In the genomic region with DNA sequence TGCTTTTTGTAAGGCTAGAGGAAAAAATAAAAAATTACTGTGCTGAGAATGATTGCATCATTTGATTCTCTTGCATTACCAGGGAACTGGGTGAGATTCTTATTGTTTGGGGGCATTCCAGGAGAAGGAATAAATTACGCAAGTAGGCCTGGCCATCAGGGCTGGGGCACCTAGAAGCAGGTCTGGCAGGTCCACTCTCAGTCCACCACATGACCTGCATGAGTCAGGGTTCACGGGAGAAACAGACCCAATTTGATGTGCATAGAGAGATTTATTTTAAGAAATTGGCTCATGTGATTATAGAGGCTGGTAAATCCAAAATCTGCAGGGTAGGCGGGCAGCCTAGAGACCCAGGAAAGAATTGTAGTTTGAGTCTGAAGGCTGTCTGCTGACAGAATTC, we compare ENCODE assay signal across 22 cellular contexts. TPM values are rescaled to one million over a fixed set of nuclear protein-coding genes. Genes with fewer than 3 reads are reported as not detected.
A peak's percentile ranks its signal among the peaks of the same experiment; 100 is the strongest.
DNase-seq lines count a peak whose midpoint lies in the region; ATAC-seq, FAIRE-seq and TF ChIP-seq lines count a peak whose summit lies in the region.
"Had no signal": no experiment of that assay in that cellular context is flagged by ENCODE, and none has a peak within 500 bp of the region (broad histone marks: within the 10 kb centered on the region; RNA-seq: fewer than 3 reads in every experiment).

No MANE protein-coding gene starts in this region.

- POLR2A ChIA-PET in MCF 10A (lab: Yijun Ruan, JAX): no interaction called here
- POLR2A ChIA-PET in PC-3 (lab: Charles Lee; ENCODE audit: unreplicated experiment): no interaction called here
- POLR2A ChIA-PET in H1 (lab: Charles Lee; ENCODE audit: partially characterized antibody): no interaction called here

- no peak overlapping the region for H2BK5ac ChIP-seq in H1 (ENCODE audit: low read depth, low read length)

- CTCF ChIA-PET in MCF 10A (lab: Yijun Ruan, JAX) (interaction anchor here (0.6 kb wide), 1 partner anchor 139 kb away, joined by 3 read pairs; no protein-coding TSS in a partner anchor), PC-3 (lab: Charles Lee) (no interaction called here), H1 (lab: Charles Lee; ENCODE audit: partially characterized antibody) (interaction anchor here (0.9 kb wide), 1 partner anchor 31 kb away, joined by 3 read pairs; no protein-coding TSS in a partner anchor)

- no peak overlapping the region for H3K14ac ChIP-seq in H1 (ENCODE audit: insufficient read length)

- TF ChIP-seq POLR2A in breast epithelium (IDR thresholded peaks at IDR 0.05) (no peak), H1 (IDR thresholded peaks at IDR 0.05; ENCODE audit: control extremely low read depth in 1 of 2, low read depth in 2 of 2, low read length in 2 of 2) (no peak)

- no peak overlapping the region for H3K27ac Mint-ChIP-seq in MCF 10A (ENCODE audit: low read depth, unreplicated experiment)
- H3K27ac Mint-ChIP-seq: CD8-positive, alpha-beta T cell had no signal

- H3K4me2 ChIP-seq in PC-3 (ENCODE audit: low read length) (no peak overlapping the region), H1 (ENCODE audit: insufficient read depth in 1 of 2, low read depth in 2 of 2, low read length in 2 of 2) (no peak overlapping the region)
- H3K4me2 ChIP-seq: A549, BLaER1 had no signal

- no peak overlapping the region for H2BK12ac ChIP-seq in H1 (ENCODE audit: low read depth, low read length)

- no peak overlapping the region for H3K23ac ChIP-seq in H1 (ENCODE audit: insufficient read length)

- no peaks in the 10 kb centered on the region for H3K36me3 ChIP-seq in breast epithelium
- H3K36me3 ChIP-seq in PC-3 (ENCODE audit: low read depth, low read length): peaks cover 3% of the 10 kb centered on the region; the same call in 1 of the 2 replicates
- no peaks in the 10 kb centered on the region for H3K36me3 ChIP-seq in H1 (ENCODE audit: control insufficient read depth in 2 of 4, insufficient read depth in 4 of 4, low read length in 3 of 4)
- no peaks in the 10 kb centered on the region for H3K36me3 ChIP-seq in BE2C
- H3K36me3 ChIP-seq: BLaER1 had no signal

- no peaks in the 10 kb centered on the region for H3K9me2 ChIP-seq in PC-3 (replicated peaks; ENCODE audit: low read length)

- H3F3A ChIP-seq in PC-3 (ENCODE audit: low read length, unreplicated experiment): no peaks in the 10 kb centered on the region

- H2AFZ ChIP-seq in PC-3 (ENCODE audit: low read length) (no peak overlapping the region), H1 (ENCODE audit: low read length) (no peak overlapping the region)

- BruUV-seq in MCF 10A (replicated peaks; lab: Mats Ljungman, UMichigan) (no TSS peak), PC-3 (replicated peaks; lab: Mats Ljungman, UMichigan) (no TSS peak)

- no peak overlapping the region for H4K5ac ChIP-seq in H1 (ENCODE audit: insufficient read length, low read depth, low read length)

- 83% methylated on average over 3 of the region's 3 CpGs; no CpG with 5 or more reads in 1 of the 2 experiments for WGBS in H1 (ENCODE audit: extremely low coverage in 1 of 2, insufficient coverage in 1 of 2, insufficient read length in 1 of 2, insufficient replicate concordance in 2 of 2, low coverage in 1 of 2, low lambda C conversion rate in 2 of 2, missing lambda C conversion rate in 1 of 2), 2 experiments

- H3K27ac ChIP-seq in breast epithelium (no peak overlapping the region), PC-3 (ENCODE audit: low read length) (no peak overlapping the region), H1 (ENCODE audit: low read depth, low read length) (no peak overlapping the region)
- H3K27ac ChIP-seq: A549, BLaER1, C4-2B had no signal

- no peaks in the 10 kb centered on the region for H3K79me1 ChIP-seq in H1 (ENCODE audit: low read depth, low read length)

- H3K9ac ChIP-seq in PC-3 (ENCODE audit: low read length) (no peak overlapping the region), H1 (replicated peaks in 1 of 4; ENCODE audit: extremely low read depth in 1 of 4, low read depth in 3 of 4, low read length in 3 of 4) (no peak overlapping the region)
- H3K9ac ChIP-seq: BLaER1 had no signal

- TF ChIP-seq EP300 in H1 (IDR thresholded peaks at IDR 0.05; ENCODE audit: borderline replicate concordance in 1 of 2, low read depth in 2 of 2, low read length in 2 of 2): no peak

- H3K9me3 ChIP-seq in breast epithelium: no peaks in the 10 kb centered on the region
- no peaks in the 10 kb centered on the region for H3K9me3 ChIP-seq in PC-3 (ENCODE audit: low read length)
- no peaks in the 10 kb centered on the region for H3K9me3 ChIP-seq in H1 (ENCODE audit: insufficient read depth in 2 of 2, low read depth in 1 of 2, low read length in 1 of 2)
- H3K9me3 ChIP-seq in BE2C: no peaks in the 10 kb centered on the region
- H3K9me3 ChIP-seq: A549, BLaER1, Caco-2 had no signal

- H3K4me1 ChIP-seq in breast epithelium (no peaks in the 10 kb centered on the region), PC-3 (ENCODE audit: insufficient read depth, low read length) (no peaks in the 10 kb centered on the region), H1 (replicated peaks in 1 of 4; ENCODE audit: control insufficient read depth in 3 of 4, insufficient read depth in 4 of 4, low read length in 3 of 4) (no peaks in the 10 kb centered on the region), BE2C (no peaks in the 10 kb centered on the region)
- H3K4me1 ChIP-seq: A549, BLaER1, Caco-2 had no signal

- H3K4me3 ChIP-seq in breast epithelium (no peak overlapping the region), PC-3 (ENCODE audit: low read length) (no peak overlapping the region), H1 (ENCODE audit: extremely low read depth in 1 of 4, insufficient read depth in 2 of 4, low read depth in 3 of 4, low read length in 4 of 4) (no peak overlapping the region), retinal pigment epithelial cell (ENCODE audit: low read length) (no peak overlapping the region), BE2C (ENCODE audit: low read depth, low read length) (no peak overlapping the region)
- H3K4me3 ChIP-seq: A549, BLaER1 had no signal

- no peak overlapping the region for H4K8ac ChIP-seq in H1 (ENCODE audit: extremely low read depth, insufficient read depth, low read length)

- no peak for TF ChIP-seq RAD21 in H1 (IDR thresholded peaks at IDR 0.05 in 1 of 2, conservative IDR thresholded peaks at IDR 0.05 in 1 of 2; ENCODE audit: low read depth in 2 of 2, low read length in 2 of 2)

- no peak overlapping the region for H3K56ac ChIP-seq in H1 (replicated peaks; ENCODE audit: insufficient read length, low read depth, low read length)

- H2BK120ac ChIP-seq in H1 (replicated peaks; ENCODE audit: low read depth, low read length): no peak overlapping the region

- no peaks in the 10 kb centered on the region for H3K27me3 ChIP-seq in breast epithelium
- H3K27me3 ChIP-seq in PC-3 (ENCODE audit: low read length): peaks cover 6% of the 10 kb centered on the region; the same call in 1 of the 2 replicates
- peaks cover 0 to 1% (median 0%) of the 10 kb centered on the region in 4 experiments; a peak in 1 of 7 replicates for H3K27me3 ChIP-seq in H1 (replicated peaks in 1 of 4; ENCODE audit: control insufficient read depth in 3 of 4, extremely low read depth in 1 of 4, insufficient read depth in 3 of 4, low read length in 3 of 4)
- no peaks in the 10 kb centered on the region for H3K27me3 ChIP-seq in BE2C
- H3K27me3 ChIP-seq: BLaER1 had no signal

- H3K27me3 Mint-ChIP-seq in MCF 10A (ENCODE audit: insufficient read depth, unreplicated experiment): no peaks in the 10 kb centered on the region

- no peaks in the 10 kb centered on the region for H3K36me3 Mint-ChIP-seq in MCF 10A (ENCODE audit: insufficient read depth, unreplicated experiment)
- H3K36me3 Mint-ChIP-seq: CD4-positive, CD25-positive, alpha-beta regulatory T cell; CD8-positive, alpha-beta T cell had no signal

- ATAC-seq in PC-3 (no peak), HG03159 (IDR thresholded peaks at IDR 0.05; ENCODE audit: unreplicated experiment) (no peak)
- ATAC-seq: A549; CD8-positive, alpha-beta T cell; HCT116 had no signal

- no peaks in the 10 kb centered on the region for H3K9me3 Mint-ChIP-seq in MCF 10A (ENCODE audit: unreplicated experiment)
- H3K9me3 Mint-ChIP-seq: CD8-positive, alpha-beta T cell had no signal

- no peak overlapping the region for H4K91ac ChIP-seq in H1 (replicated peaks; ENCODE audit: insufficient read length, low read length)

- TF ChIP-seq CTCF in MCF 10A (IDR thresholded peaks at IDR 0.05; ENCODE audit: unreplicated experiment): no peak
- TF ChIP-seq CTCF in breast epithelium (IDR thresholded peaks at IDR 0.05): no peak
- no peak for TF ChIP-seq CTCF in PC-3 (conservative IDR thresholded peaks at IDR 0.05; ENCODE audit: low read depth, low read length)
- no peak for TF ChIP-seq CTCF in H1 (IDR thresholded peaks at IDR 0.05; ENCODE audit: control extremely low read depth in 1 of 3, insufficient read depth in 1 of 3, low read depth in 1 of 3, low read length in 3 of 3)
- no peak for TF ChIP-seq CTCF in retinal pigment epithelial cell (conservative IDR thresholded peaks at IDR 0.05; ENCODE audit: low read depth, low read length)
- no peak for TF ChIP-seq CTCF in BE2C (IDR thresholded peaks at IDR 0.05; ENCODE audit: low read depth, low read length)

- H2BK20ac ChIP-seq in H1 (ENCODE audit: low read length): no peak overlapping the region

- H3K4me3 Mint-ChIP-seq in MCF 10A (ENCODE audit: unreplicated experiment): no peak overlapping the region
- H3K4me3 Mint-ChIP-seq: CD4-positive, CD25-positive, alpha-beta regulatory T cell; CD8-positive, alpha-beta T cell had no signal

- H3K79me2 ChIP-seq in PC-3 (ENCODE audit: low read length) (no peaks in the 10 kb centered on the region), H1 (ENCODE audit: control insufficient read depth in 1 of 2, insufficient read depth in 2 of 2, low read length in 2 of 2) (no peaks in the 10 kb centered on the region)

- no peak for FAIRE-seq in H1 (lab: Jason Lieb, UNC)
- FAIRE-seq: A549, G401.6, GM12892 had no signal

- intact Hi-C loops in MCF 10A (cut with micrococcal nuclease) (no loop called here), breast epithelium (cut with DNase I; ENCODE audit: low total_unique reads) (no loop called here), PC-3 (cut with micrococcal nuclease) (no loop called here)

- no peaks in the 10 kb centered on the region for H3K4me1 Mint-ChIP-seq in MCF 10A (ENCODE audit: insufficient read depth, unreplicated experiment)
- H3K4me1 Mint-ChIP-seq: CD4-positive, CD25-positive, alpha-beta regulatory T cell had no signal

- H4K20me1 ChIP-seq in PC-3 (ENCODE audit: low read length) (no peaks in the 10 kb centered on the region), H1 (replicated peaks in 1 of 2; ENCODE audit: control insufficient read depth in 1 of 2, insufficient read depth in 2 of 2, low read length in 2 of 2) (no peaks in the 10 kb centered on the region)
- H4K20me1 ChIP-seq: BLaER1 had no signal

- no peak overlapping the region for H3K4ac ChIP-seq in H1 (replicated peaks; ENCODE audit: insufficient read length, low read depth, low read length)

- DNase-seq in MCF 10A (ENCODE audit: unreplicated experiment): peak; percentile 6
- DNase-seq in breast epithelium (ENCODE audit: low spot score in 2 of 2): no peak
- DNase-seq in PC-3: peak; percentile 29
- DNase-seq in H1 (ENCODE audit: low read depth in 1 of 2, low spot score in 2 of 2): no peak
- DNase-seq in retinal pigment epithelial cell (ENCODE audit: low read depth): peak; percentile 2
- no peak for DNase-seq in BE2C
- DNase-seq: 8988T; ACHN; AML-193; Caco-2; CD4-positive, CD25-positive, alpha-beta regulatory T cell; CD8-positive, alpha-beta T cell; DND-41; GOT3; H7 had no signal

- H3K18ac ChIP-seq in H1 (ENCODE audit: extremely low read depth, low read length): no peak overlapping the region

- no peaks in the 10 kb centered on the region for H3K23me2 ChIP-seq in H1 (ENCODE audit: low read depth, low read length)

- H2BK15ac ChIP-seq in H1 (ENCODE audit: low read length): no peak overlapping the region

- no peak overlapping the region for H2AK5ac ChIP-seq in H1 (ENCODE audit: low read depth, low read length)

RNA-seq across cellular contexts. Expression of gene ZNF622, which starts 59.6 kb away (rescaled TPM):
- total RNA-seq in MCF 10A (2022) (34.0 and 34.1 TPM in 2 replicates), breast epithelium (10 to 100 TPM; 27.9 to 37.6 (median 31.3) TPM), PC-3 (2014; rRNA removed) (76.9 and 98.3 TPM in 2 replicates)
- total RNA-seq in H1 (2021; fragmentation: NEBNext Ultra II Directional; extraction: Animal tissue kit (Norgen Biotek cat#: 25700)): 30.8 and 30.9 TPM in 2 replicates
- 8.8 and 8.9 TPM in 2 replicates for polyA plus RNA-seq in H1 (2011; rRNA removed)
- polyA plus RNA-seq in H1 (2011; cell fraction: cytosol; rRNA removed): 16.3 TPM
- polyA plus RNA-seq in H1 (2011; cell fraction: nucleus; rRNA removed): 10.3 TPM
- 27.5 to 32.5 TPM (median 30.5 TPM) in 4 replicates for polyA plus RNA-seq in H1 (2012, experiment 1 of 2)
- 12.8 TPM for polyA plus RNA-seq in H1 (2012, experiment 2 of 2)
- 25.8 TPM for polyA plus RNA-seq in H1 (2013, experiment 1 of 2)
- polyA plus RNA-seq in H1 (2013, experiment 2 of 2): 25.5 TPM
- 6.2 and 7.0 TPM in 2 replicates for polyA minus RNA-seq in H1 (2011; rRNA and poly(A)+ RNA removed)
- 9.2 TPM for polyA minus RNA-seq in H1 (2011; cell fraction: cytosol; rRNA and poly(A)+ RNA removed)
- polyA minus RNA-seq in H1 (2011; cell fraction: nucleus; rRNA and poly(A)+ RNA removed): 9.2 TPM
- polyA plus RNA-seq in BE2C (2012; ENCODE audit: insufficient read depth, insufficient read length, low read depth): 95.9 TPM

Comparison
In these comparisons a context has a peak if more than half of its experiments do, and no peak if none do; other contexts are left out.
1. DNase-seq: peak in MCF 10A (single experiment), PC-3 (single experiment) and retinal pigment epithelial cell (single experiment); none in breast epithelium (0 of 2), H1 (0 of 2) and BE2C (single experiment).